Comparison of ENCODE assay signal across 19 cellular contexts in the genomic region with DNA sequence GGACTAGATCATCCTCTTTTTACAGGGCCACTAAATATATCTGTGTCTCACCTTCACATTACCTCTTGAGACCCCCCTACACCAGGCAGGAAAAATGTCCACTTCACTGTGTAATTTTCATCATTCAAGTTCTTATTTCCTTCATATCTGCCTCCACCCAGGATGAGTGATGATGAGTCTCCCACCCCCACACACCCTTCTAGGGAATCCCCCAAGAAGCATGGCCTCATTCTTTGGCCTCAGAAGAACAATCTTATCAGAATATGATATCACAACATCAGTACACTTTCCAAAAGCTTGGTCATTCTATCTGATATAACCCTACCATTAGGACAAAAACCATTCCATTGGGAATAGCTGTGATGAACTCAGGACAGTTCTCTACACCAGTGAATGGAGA.
DNase-seq lines count a peak whose midpoint lies in the region; ATAC-seq and TF ChIP-seq lines count a peak whose summit lies in the region.
"Had no signal": no experiment of that assay in that cellular context is flagged by ENCODE, and none has a peak within 500 bp of the region (broad histone marks: within the 10 kb centered on the region; RNA-seq: fewer than 3 reads in every experiment).

No MANE protein-coding gene starts in this region.

- no peak for TF ChIP-seq POLR2A in esophagus muscularis mucosa (IDR thresholded peaks at IDR 0.05; ENCODE audit: low read depth)

- no peak for TF ChIP-seq EP300 in esophagus muscularis mucosa (IDR thresholded peaks at IDR 0.05)

- intact Hi-C loops in esophagus muscularis mucosa (cut with DNase I) = no loop called here

- ATAC-seq in HG03039 (IDR thresholded peaks at IDR 0.05; ENCODE audit: unreplicated experiment) (no peak), GM19351 (IDR thresholded peaks at IDR 0.05; ENCODE audit: unreplicated experiment) (no peak), GM19035 (IDR thresholded peaks at IDR 0.05; ENCODE audit: unreplicated experiment) (no peak)
- ATAC-seq: left ventricle myocardium superior, mucosa of descending colon, upper lobe of right lung had no signal

- no peak for TF ChIP-seq CTCF in esophagus muscularis mucosa (IDR thresholded peaks at IDR 0.05)

- no peak overlapping the region for H3K4me3 ChIP-seq in esophagus muscularis mucosa
- H3K4me3 ChIP-seq: mucosa of descending colon, upper lobe of right lung had no signal

- no peaks in the 10 kb centered on the region for H3K36me3 ChIP-seq in esophagus muscularis mucosa
- H3K36me3 ChIP-seq: upper lobe of right lung had no signal

- DNase-seq in stimulated activated naive CD4-positive, alpha-beta T cell treated with Interleukin-2 at 50 U/mL for 16 hours (lab: John Stamatoyannopoulos, UW) = peak; percentile 0
- no peak for DNase-seq in stimulated activated naive CD4-positive, alpha-beta T cell (lab: John Stamatoyannopoulos, UW)
- peak; percentile 4 for DNase-seq in activated T-cell treated with anti-CD3 and anti-CD28 coated beads for 4 hours
- peak; percentile 39 for DNase-seq in esophagus muscularis mucosa (ENCODE audit: extremely low spot score)
- DNase-seq: activated gamma-delta T cell treated with Interleukin-2 at 50 U/mL for 16 hours, AML-193, DND-41, immature natural killer cell, left ventricle myocardium superior, mucosa of descending colon, NCI-H2107, NCI-H526, SIG-M5, small intestine, upper lobe of right lung had no signal

- H3K27ac ChIP-seq in esophagus muscularis mucosa (replicated peaks in 1 of 4) = no peak overlapping the region
- H3K27ac ChIP-seq: upper lobe of right lung, VCaP had no signal

- no peaks in the 10 kb centered on the region for H3K4me1 ChIP-seq in esophagus muscularis mucosa
- H3K4me1 ChIP-seq: upper lobe of right lung had no signal

- H3K9me3 ChIP-seq in esophagus muscularis mucosa = no peaks in the 10 kb centered on the region
- H3K9me3 ChIP-seq: mucosa of descending colon, upper lobe of right lung had no signal

- no peaks in the 10 kb centered on the region for H3K27me3 ChIP-seq in esophagus muscularis mucosa
- H3K27me3 ChIP-seq: upper lobe of right lung had no signal

Comparison
In these comparisons a context has a peak if more than half of its experiments do, and no peak if none do; other contexts are left out.
1. DNase-seq: peak in stimulated activated naive CD4-positive, alpha-beta T cell treated with Interleukin-2 at 50 U/mL for 16 hours (single experiment), activated T-cell treated with anti-CD3 and anti-CD28 coated beads for 4 hours (single experiment) and esophagus muscularis mucosa (single experiment); none in stimulated activated naive CD4-positive, alpha-beta T cell (0 of 6).